21 cellular contexts compared by ENCODE assay signal in the genomic region with DNA sequence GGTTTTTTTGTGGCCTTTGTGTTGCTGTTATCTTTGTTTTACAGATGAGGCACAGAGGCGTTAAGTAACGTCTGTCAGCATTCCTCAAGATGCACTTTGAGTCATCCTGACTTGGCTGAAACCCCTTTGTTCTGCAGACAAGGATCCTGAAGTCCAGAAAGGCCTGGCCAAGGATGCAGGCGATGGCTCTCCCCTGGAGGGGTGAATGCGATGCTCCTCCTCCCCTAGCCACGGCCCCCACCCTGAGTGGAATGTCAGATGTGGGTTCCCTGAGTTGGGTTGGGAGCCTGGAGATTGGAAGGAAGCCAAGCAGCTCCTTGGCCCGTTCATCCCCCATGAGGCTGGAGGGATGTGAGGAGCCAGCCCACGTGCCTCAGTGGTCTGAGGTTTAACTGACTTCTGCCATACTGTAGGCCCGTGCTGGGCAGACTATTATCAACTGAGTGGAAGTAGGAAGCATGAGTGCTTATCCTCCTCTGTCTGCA. TPM values are rescaled to one million over a fixed set of nuclear protein-coding genes. Genes with fewer than 3 reads are reported as not detected.
DNase-seq lines count a peak whose midpoint lies in the region; ATAC-seq, FAIRE-seq and TF ChIP-seq lines count a peak whose summit lies in the region.
"Had no signal": no experiment of that assay in that cellular context is flagged by ENCODE, and none has a peak within 500 bp of the region (broad histone marks: within the 10 kb centered on the region; RNA-seq: fewer than 3 reads in every experiment).

No MANE protein-coding gene starts in this region.

- POLR2A ChIA-PET in MCF 10A (lab: Yijun Ruan, JAX): no interaction called here
- POLR2A ChIA-PET in K562 (lab: Yijun Ruan, JAX): interaction anchor here (0.9 kb wide), 1 partner anchor 22 kb away, joined by 3 read pairs; no protein-coding TSS in a partner anchor

- no peaks in the 10 kb centered on the region for H3K9me3 Mint-ChIP-seq in MCF 10A (ENCODE audit: unreplicated experiment)
- H3K9me3 Mint-ChIP-seq: activated CD4-positive, alpha-beta memory T cell treated with anti-CD3 and anti-CD28 coated beads, Interleukin-2, amount 10 ng/mL, durations not matched to agents 7 days and 5 days; effector memory CD8-positive, alpha-beta T cell had no signal

- peaks cover 5% of the 10 kb centered on the region for H3K27me3 Mint-ChIP-seq in MCF 10A (ENCODE audit: insufficient read depth, unreplicated experiment)
- H3K27me3 Mint-ChIP-seq: activated CD4-positive, alpha-beta memory T cell treated with anti-CD3 and anti-CD28 coated beads, Interleukin-2, amount 10 ng/mL, durations not matched to agents 7 days and 5 days; naive thymus-derived CD4-positive, alpha-beta T cell had no signal

- no peak overlapping the region for H3K4me3 ChIP-seq in mammary epithelial cell (replicated peaks in 1 of 3; ENCODE audit: insufficient read depth in 1 of 3, low read depth in 2 of 3, low read length in 3 of 3)
- H3K4me3 ChIP-seq in K562: no peak overlapping the region
- H3K4me3 ChIP-seq in right atrium auricular region: no peak overlapping the region
- H3K4me3 ChIP-seq in tibial nerve: no peak overlapping the region
- H3K4me3 ChIP-seq: thoracic aorta had no signal

- dilution Hi-C loops in mammary epithelial cell (cut with HindIII; ENCODE audit: low sequenced_read_pairs): no loop called here

- H3K27ac Mint-ChIP-seq in MCF 10A (ENCODE audit: low read depth, unreplicated experiment): no peak overlapping the region
- H3K27ac Mint-ChIP-seq: activated CD4-positive, alpha-beta memory T cell treated with anti-CD3 and anti-CD28 coated beads, Interleukin-2, amount 10 ng/mL, durations not matched to agents 7 days and 5 days; CD4-positive, CD25-positive, alpha-beta regulatory T cell; effector memory CD8-positive, alpha-beta T cell had no signal

- 72% methylated on average over 8 of the region's 8 CpGs for WGBS in mammary epithelial cell (ENCODE audit: low coverage, missing lambda C conversion rate)
- WGBS in K562 (ENCODE audit: insufficient coverage, low coverage, missing lambda C conversion rate): 1% methylated on average over 8 of the region's 8 CpGs
- WGBS in tibial nerve, 2 donors: 69 to 73% methylated on average over 7 to 8 of the region's 8 CpGs

- H3K4me2 ChIP-seq in mammary epithelial cell (ENCODE audit: insufficient read depth, low read depth, low read length) (no peak overlapping the region), K562 (ENCODE audit: insufficient read depth, low read length) (no peak overlapping the region)
- H3K4me2 ChIP-seq: KMS-11 had no signal

- no peaks in the 10 kb centered on the region for H3K4me1 Mint-ChIP-seq in MCF 10A (ENCODE audit: insufficient read depth, unreplicated experiment)
- H3K4me1 Mint-ChIP-seq: activated CD4-positive, alpha-beta memory T cell treated with anti-CD3 and anti-CD28 coated beads, Interleukin-2, amount 10 ng/mL, durations not matched to agents 7 days and 5 days had no signal

- BruUV-seq in MCF 10A (replicated peaks; lab: Mats Ljungman, UMichigan) (no TSS peak), mammary epithelial cell (replicated peaks; lab: Mats Ljungman, UMichigan) (no TSS peak), K562 (replicated peaks; lab: Mats Ljungman, UMichigan) (no TSS peak)

- peak; percentile 6 for DNase-seq in MCF 10A (ENCODE audit: unreplicated experiment)
- DNase-seq in mammary epithelial cell: no peak
- DNase-seq in K562 (ENCODE audit: extremely low read depth in 1 of 4, low spot score in 3 of 4): peak; percentile 33 to 43 (median 38)
- peak; percentile 57 for DNase-seq in right atrium auricular region (ENCODE audit: low spot score)
- no peak for DNase-seq in tibial nerve (ENCODE audit: low spot score in 2 of 2)
- no peak for DNase-seq in NCI-H146 treated with DMSO at 0.1 percent for 48 hours (lab: John Stamatoyannopoulos, UW; ENCODE audit: unreplicated experiment)
- DNase-seq in dedifferentiated amniotic fluid mesenchymal stem cell (ENCODE audit: extremely low spot score): no peak
- DNase-seq: activated CD4-positive, alpha-beta memory T cell treated with anti-CD3 and anti-CD28 coated beads, Interleukin-2, amount 10 ng/mL, durations not matched to agents 7 days and 5 days; CD4-positive, CD25-positive, alpha-beta regulatory T cell; cerebellar nuclear complex; effector memory CD8-positive, alpha-beta T cell; HCEC 1CT; naive thymus-derived CD4-positive, alpha-beta T cell; NCI-H1105 treated with DMSO at 0.1 percent for 48 hours; NCI-H748 treated with DMSO at 0.1 percent for 48 hours had no signal

- H3K4me1 ChIP-seq in mammary epithelial cell (ENCODE audit: insufficient read depth, low read length) (no peaks in the 10 kb centered on the region), K562 (replicated peaks in 1 of 2; ENCODE audit: control insufficient read depth in 2 of 2, insufficient read depth in 2 of 2, low read length in 2 of 2) (peaks cover 3 to 7% of the 10 kb centered on the region in 2 experiments; a peak in 2 of 5 replicates), right atrium auricular region (no peaks in the 10 kb centered on the region), tibial nerve (no peaks in the 10 kb centered on the region)

- no peak for TF ChIP-seq EP300 in K562 (IDR thresholded peaks at IDR 0.05; ENCODE audit: low read length)
- TF ChIP-seq EP300 in tibial nerve (IDR thresholded peaks at IDR 0.05): no peak

- ATAC-seq in K562 (peak; percentile 57), HG03469 (IDR thresholded peaks at IDR 0.05; ENCODE audit: unreplicated experiment) (no peak)
- ATAC-seq: effector memory CD8-positive, alpha-beta T cell; naive thymus-derived CD4-positive, alpha-beta T cell had no signal

- H3K4me3 Mint-ChIP-seq in MCF 10A (ENCODE audit: unreplicated experiment): no peak overlapping the region
- H3K4me3 Mint-ChIP-seq: activated CD4-positive, alpha-beta memory T cell treated with anti-CD3 and anti-CD28 coated beads, Interleukin-2, amount 10 ng/mL, durations not matched to agents 7 days and 5 days; CD4-positive, CD25-positive, alpha-beta regulatory T cell; effector memory CD8-positive, alpha-beta T cell; naive thymus-derived CD4-positive, alpha-beta T cell had no signal

- H3K9me3 ChIP-seq in mammary epithelial cell (replicated peaks; ENCODE audit: insufficient read depth, low read length): no peaks in the 10 kb centered on the region
- no peaks in the 10 kb centered on the region for H3K9me3 ChIP-seq in K562 (replicated peaks; ENCODE audit: control insufficient read depth, insufficient read depth, low read depth, low read length)
- peaks cover 0 to 14% of the 10 kb centered on the region in 2 donors for H3K9me3 ChIP-seq in right atrium auricular region
- peaks cover 0 to 53% (median 0%) of the 10 kb centered on the region in 4 donors for H3K9me3 ChIP-seq in tibial nerve
- H3K9me3 ChIP-seq: thoracic aorta had no signal

- H3K27ac ChIP-seq in mammary epithelial cell (ENCODE audit: insufficient read depth, low read depth, low read length) (no peak overlapping the region), K562 (ENCODE audit: extremely low read depth, low read depth, low read length) (no peak overlapping the region), right atrium auricular region (no peak overlapping the region), tibial nerve (no peak overlapping the region)
- H3K27ac ChIP-seq: KMS-11, thoracic aorta, VCaP had no signal

- H3K36me3 Mint-ChIP-seq in MCF 10A (ENCODE audit: insufficient read depth, unreplicated experiment): no peaks in the 10 kb centered on the region
- H3K36me3 Mint-ChIP-seq: CD4-positive, CD25-positive, alpha-beta regulatory T cell; naive thymus-derived CD4-positive, alpha-beta T cell had no signal

- no peak overlapping the region for H3K9ac ChIP-seq in mammary epithelial cell (ENCODE audit: insufficient read depth, low read length)
- H3K9ac ChIP-seq in K562 (ENCODE audit: insufficient read depth in 1 of 2, low read depth in 2 of 2, low read length in 2 of 2): no peak overlapping the region
- H3K9ac ChIP-seq: KMS-11 had no signal

- H2AFZ ChIP-seq in mammary epithelial cell (ENCODE audit: low read depth, low read length) (no peak overlapping the region), K562 (ENCODE audit: low read depth, low read length) (no peak overlapping the region)

- CTCF ChIA-PET in MCF 10A (lab: Yijun Ruan, JAX) (no interaction called here), mammary epithelial cell (lab: Charles Lee; ENCODE audit: low non-redundant PET) (no interaction called here), K562 (lab: Yijun Ruan, JAX; ENCODE audit: low intra/inter-chr PET ratio) (interaction anchor here (0.6 kb wide), 1 partner anchor 92 kb away, joined by 3 read pairs; no protein-coding TSS in a partner anchor)

- in situ Hi-C loops in mammary epithelial cell (cut with MboI; ENCODE audit: low sequenced_read_pairs in 2 of 2): no loop called here
- in situ Hi-C loops in K562 (cut with MboI): no loop called here

- no peak for TF ChIP-seq CTCF in MCF 10A (IDR thresholded peaks at IDR 0.05; ENCODE audit: unreplicated experiment)
- no peak for TF ChIP-seq CTCF in mammary epithelial cell (conservative IDR thresholded peaks at IDR 0.05 in 1 of 2, IDR thresholded peaks at IDR 0.05 in 1 of 2; ENCODE audit: extremely low read depth in 1 of 2, insufficient read depth in 1 of 2, low read depth in 1 of 2, low read length in 2 of 2)
- no peak for TF ChIP-seq CTCF in K562 (IDR thresholded peaks at IDR 0.05 in 2 of 3, conservative IDR thresholded peaks at IDR 0.05 in 1 of 3; ENCODE audit: insufficient read depth in 2 of 3, low read depth in 1 of 3, low read length in 3 of 3)
- TF ChIP-seq CTCF in right atrium auricular region (IDR thresholded peaks at IDR 0.05): no peak
- no peak for TF ChIP-seq CTCF in tibial nerve (IDR thresholded peaks at IDR 0.05)

- TF ChIP-seq RAD21 in K562 (CRISPR knock-in tag; conservative IDR thresholded peaks at IDR 0.05 in 1 of 2, IDR thresholded peaks at IDR 0.05 in 1 of 2): no peak

- no peaks in the 10 kb centered on the region for H3K36me3 ChIP-seq in mammary epithelial cell (ENCODE audit: insufficient read depth, low read length)
- H3K36me3 ChIP-seq in K562 (ENCODE audit: control insufficient read depth, insufficient read depth, low read length): no peaks in the 10 kb centered on the region
- H3K36me3 ChIP-seq in right atrium auricular region: no peaks in the 10 kb centered on the region
- peaks cover 0 to 58% (median 0%) of the 10 kb centered on the region in 3 donors for H3K36me3 ChIP-seq in tibial nerve

- H4K20me1 ChIP-seq in mammary epithelial cell (ENCODE audit: insufficient read depth, low read length) (no peaks in the 10 kb centered on the region), K562 (replicated peaks; ENCODE audit: control insufficient read depth, insufficient read depth, low read length) (no peaks in the 10 kb centered on the region)

- H3K9me1 ChIP-seq in K562 (ENCODE audit: control insufficient read depth, insufficient read depth, low read length): no peaks in the 10 kb centered on the region

- intact Hi-C loops in MCF 10A (cut with micrococcal nuclease) (no loop called here), mammary epithelial cell (cut with micrococcal nuclease) (no loop called here), K562 (cut with micrococcal nuclease) (no loop called here)

- peak; percentile 77 for FAIRE-seq in K562 (lab: Jason Lieb, UNC)
- FAIRE-seq: GM18507, RCC 7860 had no signal

- H3K79me2 ChIP-seq in mammary epithelial cell (ENCODE audit: insufficient read depth, low read length): no peaks in the 10 kb centered on the region
- H3K79me2 ChIP-seq in K562 (ENCODE audit: control insufficient read depth, insufficient read depth, low read length): no peaks in the 10 kb centered on the region

- TF ChIP-seq POLR2A in K562 (conservative IDR thresholded peaks at IDR 0.05): no peak
- TF ChIP-seq POLR2A in tibial nerve (IDR thresholded peaks at IDR 0.05): no peak

- H3K27me3 ChIP-seq in mammary epithelial cell (ENCODE audit: insufficient read depth, low read length): no peaks in the 10 kb centered on the region
- H3K27me3 ChIP-seq in K562 (ENCODE audit: control insufficient read depth in 2 of 2, insufficient read depth in 2 of 2, low read length in 2 of 2): peaks cover 9 to 36% of the 10 kb centered on the region in 2 experiments; a peak in 3 of 5 replicates
- H3K27me3 ChIP-seq in right atrium auricular region: no peaks in the 10 kb centered on the region
- no peaks in the 10 kb centered on the region for H3K27me3 ChIP-seq in tibial nerve

RNA-seq across cellular contexts. Expression of a gene that starts 43.3 kb away (rescaled TPM):
- total RNA-seq in MCF 10A (2022): 6.2 and 7.3 TPM in 2 replicates
- 10 to 100 TPM; 10.3 to 11.2 TPM for total RNA-seq in mammary epithelial cell
- polyA plus RNA-seq in mammary epithelial cell: 23.4 TPM
- polyA minus RNA-seq in mammary epithelial cell: 22.4 TPM
- total RNA-seq in K562 (2011; cell fraction: chromatin; rRNA removed; ENCODE audit: low replicate concordance): 5.8 and 16.8 TPM in 2 replicates
- 17.5 and 24.3 TPM in 2 replicates for total RNA-seq in K562 (2011; cell fraction: nucleolus; rRNA removed)
- 15.8 and 20.2 TPM in 2 replicates for total RNA-seq in K562 (2011; cell fraction: nucleoplasm; rRNA removed)
- 14.1 and 16.0 TPM in 2 replicates for total RNA-seq in K562 (2014; rRNA removed)
- total RNA-seq in K562 (2014; rRNA removed; fragmentation: Illumina TruSeq; extraction: Trizol): 4.5 and 5.8 TPM in 2 replicates
- 9.8 and 10.8 TPM in 2 replicates for total RNA-seq in K562 (2015; rRNA removed; fragmentation: Illumina TruSeq; extraction: Trizol)
- total RNA-seq in K562 (2021): 13.1 and 13.3 TPM in 2 replicates
- 12.1 and 16.9 TPM in 2 replicates for polyA plus RNA-seq in K562 (2011; rRNA removed)
- polyA plus RNA-seq in K562 (2011; cell fraction: cytosol; rRNA removed): 20.8 and 35.7 TPM in 2 replicates
- 10.2 and 14.5 TPM in 2 replicates for polyA plus RNA-seq in K562 (2011; cell fraction: nucleus; rRNA removed)
- 12.2 and 18.6 TPM in 2 replicates for polyA plus RNA-seq in K562 (2012)
- polyA plus RNA-seq in K562 (2014; fragmentation: Illumina TruSeq; extraction: Trizol): 10.3 and 13.5 TPM in 2 replicates
- 1 to 10 TPM in 1 of 2 experiments, under 1 TPM in 1; 0.65 to 1.1 TPM for polyA plus RNA-seq in K562 (2014; fragmentation: Nextera tagmentation; extraction: Ambion mirVana)
- 11.9 and 13.9 TPM in 2 replicates for polyA plus RNA-seq in K562 (2014; rRNA removed)
- 7.0 and 10.0 TPM in 2 replicates for polyA minus RNA-seq in K562 (2011; rRNA and poly(A)+ RNA removed)
- 9.9 and 10.3 TPM in 2 replicates for polyA minus RNA-seq in K562 (2011; cell fraction: cytosol; rRNA and poly(A)+ RNA removed)
- 3.1 and 5.0 TPM in 2 replicates for polyA minus RNA-seq in K562 (2011; cell fraction: nucleus; rRNA and poly(A)+ RNA removed)
- total RNA-seq in right atrium auricular region: 10 to 100 TPM; 28.0 to 33.1 TPM
- total RNA-seq in tibial nerve: 10 to 100 TPM; 22.2 to 39.4 (median 27.8) TPM

Comparison
In these comparisons a context has a peak if more than half of its experiments do, and no peak if none do; other contexts are left out.
1. DNase-seq: peak in MCF 10A (single experiment), K562 (4 of 4) and right atrium auricular region (single experiment); none in mammary epithelial cell (single experiment), tibial nerve (0 of 2), NCI-H146 treated with DMSO at 0.1 percent for 48 hours (single experiment) and dedifferentiated amniotic fluid mesenchymal stem cell (single experiment).